Comparison of ENCODE assay signal across 23 cellular contexts in the genomic region with DNA sequence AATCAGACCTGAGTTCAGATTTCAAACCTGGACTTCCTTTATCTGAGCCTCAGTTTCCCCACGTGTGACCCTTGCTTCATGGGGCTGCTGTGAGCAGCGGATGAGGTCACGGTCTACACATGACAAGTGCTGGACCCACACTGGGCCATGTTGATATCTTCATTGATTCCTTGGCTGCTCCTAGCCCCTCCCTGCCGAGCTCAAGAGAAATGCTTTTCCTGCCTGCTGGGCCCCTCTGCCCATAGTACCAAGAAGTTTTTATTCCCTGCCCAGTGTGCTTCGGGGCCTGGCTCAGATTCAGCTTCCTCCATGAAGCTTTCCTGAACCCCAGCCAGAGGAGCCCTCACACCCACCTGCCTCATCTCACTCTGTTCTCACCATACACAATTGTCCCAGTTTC.
DNase-seq lines count a peak whose midpoint lies in the region; ATAC-seq and TF ChIP-seq lines count a peak whose summit lies in the region.
"Had no signal": no experiment of that assay in that cellular context is flagged by ENCODE, and none has a peak within 500 bp of the region (broad histone marks: within the 10 kb centered on the region; RNA-seq: fewer than 3 reads in every experiment).

No MANE protein-coding gene starts in this region.

- TF ChIP-seq CTCF in coronary artery (IDR thresholded peaks at IDR 0.05) (no peak), osteocyte (IDR thresholded peaks at IDR 0.05) (no peak)

- H3K9me3 Mint-ChIP-seq in osteocyte (ENCODE audit: unreplicated experiment) = peaks cover 7% of the 10 kb centered on the region
- H3K9me3 Mint-ChIP-seq in activated T-cell treated with anti-CD3 and anti-CD28 coated beads, Interleukin-2, amount 50 U/mL, for 72 hours = peaks cover 0 to 1% of the 10 kb centered on the region in 2 donors
- H3K9me3 Mint-ChIP-seq: CD4-positive, alpha-beta T cell had no signal

- peak; percentile 60 for DNase-seq in coronary artery (ENCODE audit: low spot score)
- peak; percentile 29 for DNase-seq in islet precursor cell
- peak; percentile 59 for DNase-seq in osteocyte (ENCODE audit: extremely low spot score, unreplicated experiment)
- DNase-seq in activated T-cell treated with anti-CD3 and anti-CD28 coated beads, Interleukin-2, amount 50 U/mL, for 72 hours = no peak
- no peak for DNase-seq in stimulated activated CD4-positive, alpha-beta T cell treated with anti-CD3 and anti-CD28 coated beads, Interleukin-4, amount 100 ng/mL, for 1 hour
- DNase-seq in amygdala (lab: John Stamatoyannopoulos, UW) = no peak
- DNase-seq: 8988T; ACHN; AML-193; BE2C; CD4-positive, alpha-beta T cell; CD8-positive, alpha-beta memory T cell; DMS 273 treated with DMSO at 0.1 percent for 48 hours; DMS79; EL; GDM1; GOT3; HFFc6 had no signal

- H3K27ac Mint-ChIP-seq in osteocyte (ENCODE audit: unreplicated experiment) = no peak overlapping the region
- H3K27ac Mint-ChIP-seq in activated T-cell treated with anti-CD3 and anti-CD28 coated beads, Interleukin-2, amount 50 U/mL, for 72 hours = no peak overlapping the region
- H3K27ac Mint-ChIP-seq: CD14-positive monocyte; CD4-positive, alpha-beta T cell; CD8-positive, alpha-beta memory T cell; HFFc6 had no signal

- ATAC-seq in activated T-cell treated with anti-CD3 and anti-CD28 coated beads, Interleukin-2, amount 50 U/mL, for 72 hours (replicated peaks in 1 of 2) = no peak
- ATAC-seq: A549, GM12878 had no signal

- H3K27ac ChIP-seq in coronary artery = no peak overlapping the region
- H3K27ac ChIP-seq: A549; BLaER1 treated with 17β-estradiol and CSF1 and Interleukin-3, amounts not matched to agents 10 nM and 100 nM had no signal

- H3K36me3 Mint-ChIP-seq in osteocyte (ENCODE audit: unreplicated experiment) = no peaks in the 10 kb centered on the region
- no peaks in the 10 kb centered on the region for H3K36me3 Mint-ChIP-seq in activated T-cell treated with anti-CD3 and anti-CD28 coated beads, Interleukin-2, amount 50 U/mL, for 72 hours (ENCODE audit: insufficient read depth in 2 of 2)
- H3K36me3 Mint-ChIP-seq: CD14-positive monocyte; CD8-positive, alpha-beta memory T cell had no signal

- no peak overlapping the region for H3K4me3 Mint-ChIP-seq in osteocyte (ENCODE audit: unreplicated experiment)
- no peak overlapping the region for H3K4me3 Mint-ChIP-seq in activated T-cell treated with anti-CD3 and anti-CD28 coated beads, Interleukin-2, amount 50 U/mL, for 72 hours
- H3K4me3 Mint-ChIP-seq: CD14-positive monocyte; CD4-positive, alpha-beta T cell; CD8-positive, alpha-beta memory T cell; HFFc6 had no signal

- H3K4me1 Mint-ChIP-seq in osteocyte (ENCODE audit: unreplicated experiment) = no peaks in the 10 kb centered on the region
- no peaks in the 10 kb centered on the region for H3K4me1 Mint-ChIP-seq in activated T-cell treated with anti-CD3 and anti-CD28 coated beads, Interleukin-2, amount 50 U/mL, for 72 hours (ENCODE audit: low read depth)
- H3K4me1 Mint-ChIP-seq: CD14-positive monocyte; CD8-positive, alpha-beta memory T cell had no signal

- no peak overlapping the region for H3K4me3 ChIP-seq in coronary artery
- H3K4me3 ChIP-seq: A549; BLaER1 treated with 17β-estradiol and CSF1 and Interleukin-3, amounts not matched to agents 10 nM and 100 nM; GM12878; HAP-1 had no signal

- peaks cover 12% of the 10 kb centered on the region for H3K27me3 Mint-ChIP-seq in osteocyte (ENCODE audit: unreplicated experiment)
- peaks cover 20% of the 10 kb centered on the region for H3K27me3 Mint-ChIP-seq in activated T-cell treated with anti-CD3 and anti-CD28 coated beads, Interleukin-2, amount 50 U/mL, for 72 hours (ENCODE audit: low read depth)

Comparison
In these comparisons a context has a peak if more than half of its experiments do, and no peak if none do; other contexts are left out.
1. DNase-seq: peak in coronary artery (single experiment), islet precursor cell (single experiment) and osteocyte (single experiment); none in activated T-cell treated with anti-CD3 and anti-CD28 coated beads, Interleukin-2, amount 50 U/mL, for 72 hours (0 of 2), stimulated activated CD4-positive, alpha-beta T cell treated with anti-CD3 and anti-CD28 coated beads, Interleukin-4, amount 100 ng/mL, for 1 hour (single experiment) and amygdala (0 of 56).